8 cellular contexts compared by ENCODE assay signal in the genomic region with DNA sequence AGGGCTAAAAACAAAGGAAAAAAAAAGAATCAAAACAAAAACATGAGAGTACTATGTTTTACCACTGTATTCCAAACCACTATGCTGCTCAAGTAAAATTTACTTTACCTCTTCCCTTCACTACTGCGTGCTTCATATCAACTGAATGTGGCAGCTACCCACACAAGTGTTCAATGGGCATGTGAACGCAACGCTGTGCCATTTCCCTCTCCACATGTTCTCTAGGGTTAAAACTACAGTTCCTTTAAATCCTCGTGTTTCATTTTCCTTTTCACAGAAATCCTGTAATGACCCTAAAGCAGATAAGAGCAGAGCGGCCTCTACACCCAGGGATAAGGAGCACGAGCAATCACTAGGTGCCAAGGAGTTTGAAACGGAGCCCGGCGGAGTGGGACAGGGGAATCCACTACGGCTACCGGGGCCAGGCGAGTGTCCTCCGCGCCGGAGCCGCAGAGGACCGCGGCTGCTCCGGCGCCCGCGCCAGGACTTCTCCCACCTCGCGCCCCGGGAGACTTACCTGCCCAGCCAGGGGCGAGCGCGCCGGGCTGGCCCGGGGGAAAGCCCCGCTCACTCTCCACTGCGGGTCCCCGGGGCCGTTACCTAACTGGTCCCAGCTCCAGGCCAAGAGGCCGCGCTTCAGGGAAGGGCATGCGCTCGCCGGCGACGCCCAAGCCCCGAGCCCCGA. TPM values are rescaled to one million over a fixed set of nuclear protein-coding genes. Genes with fewer than 3 reads are reported as not detected.
DNase-seq lines count a peak whose midpoint lies in the region; ATAC-seq and TF ChIP-seq lines count a peak whose summit lies in the region.

No MANE protein-coding gene starts in this region.

- H3K4me3 Mint-ChIP-seq in activated T-helper 17 cell treated with anti-CD3 and anti-CD28 coated beads, Interleukin-2, amount 50 U/mL, for 72 hours = peak overlapping the region; percentile 95
- H3K4me3 Mint-ChIP-seq in natural killer cell = peak overlapping the region; percentile 91

- no peaks in the 10 kb centered on the region for H3K9me3 Mint-ChIP-seq in activated T-helper 17 cell treated with anti-CD3 and anti-CD28 coated beads, Interleukin-2, amount 50 U/mL, for 72 hours
- H3K9me3 Mint-ChIP-seq in natural killer cell = no peaks in the 10 kb centered on the region

- H3K4me1 Mint-ChIP-seq in activated T-helper 17 cell treated with anti-CD3 and anti-CD28 coated beads, Interleukin-2, amount 50 U/mL, for 72 hours = peaks cover 25% of the 10 kb centered on the region
- H3K4me1 Mint-ChIP-seq in natural killer cell = peaks cover 28% of the 10 kb centered on the region in 2 donors

- H3K27me3 ChIP-seq in NT2/D1 (ENCODE audit: insufficient read depth, insufficient read length) = no peaks in the 10 kb centered on the region
- H3K27me3 ChIP-seq in subcutaneous abdominal adipose tissue (ENCODE audit: control insufficient read depth in 5 of 5, insufficient read depth in 4 of 5, low read length in 5 of 5) = no peaks in the 10 kb centered on the region

- peak overlapping the region; percentile 85 for H3K27ac Mint-ChIP-seq in activated T-helper 17 cell treated with anti-CD3 and anti-CD28 coated beads, Interleukin-2, amount 50 U/mL, for 72 hours
- H3K27ac Mint-ChIP-seq in natural killer cell = peak overlapping the region; percentile 76 to 95

- no peaks in the 10 kb centered on the region for H3K27me3 Mint-ChIP-seq in activated T-helper 17 cell treated with anti-CD3 and anti-CD28 coated beads, Interleukin-2, amount 50 U/mL, for 72 hours
- H3K27me3 Mint-ChIP-seq in natural killer cell (ENCODE audit: low read depth in 2 of 2) = no peaks in the 10 kb centered on the region

- H3K4me1 ChIP-seq in NT2/D1 (ENCODE audit: insufficient read depth, insufficient read length) = no peaks in the 10 kb centered on the region
- peaks cover 5 to 38% (median 30%) of the 10 kb centered on the region in 5 donors for H3K4me1 ChIP-seq in subcutaneous abdominal adipose tissue (ENCODE audit: control insufficient read depth in 5 of 5, insufficient read depth in 5 of 5, low read length in 5 of 5)

- H3K36me3 ChIP-seq in NT2/D1 (ENCODE audit: insufficient read depth, insufficient read length, low read length) (peaks cover 4% of the 10 kb centered on the region), subcutaneous abdominal adipose tissue (ENCODE audit: control insufficient read depth in 5 of 5, insufficient read depth in 5 of 5, low read length in 5 of 5) (peaks cover 0 to 6% (median 0%) of the 10 kb centered on the region in 5 donors)

- DNase-seq in SKM-1 (lab: John Stamatoyannopoulos, UW; ENCODE audit: unreplicated experiment) (peak; percentile 10), SKM-1 treated with dmso at 0.1 percent for 144 hours (lab: John Stamatoyannopoulos, UW; ENCODE audit: unreplicated experiment) (no peak), NT2/D1 (ENCODE audit: low read depth, low spot score) (no peak), fibroblast of peridontal ligament (ENCODE audit: extremely low read depth) (peak; percentile 65), natural killer cell (peak; percentile 53)

- no peak for TF ChIP-seq CTCF in natural killer cell (IDR thresholded peaks at IDR 0.05)

- peak overlapping the region; percentile 83 for H3K4me3 ChIP-seq in NT2/D1 (ENCODE audit: insufficient read length, low read depth)
- H3K4me3 ChIP-seq in subcutaneous abdominal adipose tissue (ENCODE audit: low read depth in 1 of 5, low read length in 5 of 5) = peak overlapping the region; percentile 74 to 99 (median 78)

- H3K36me3 Mint-ChIP-seq in activated T-helper 17 cell treated with anti-CD3 and anti-CD28 coated beads, Interleukin-2, amount 50 U/mL, for 72 hours (ENCODE audit: low read depth) = peaks cover 65% of the 10 kb centered on the region
- no peaks in the 10 kb centered on the region for H3K36me3 Mint-ChIP-seq in natural killer cell

- intact Hi-C loops in natural killer cell (cut with micrococcal nuclease) = loop anchor here (2.0 to 10.0 kb wide), 5 partner anchors 169 to 1461 kb away; a partner anchor contains a TSS

- peak; percentile 1 for ATAC-seq in HG03342 (IDR thresholded peaks at IDR 0.05; ENCODE audit: unreplicated experiment)
- peak; percentile 5 for ATAC-seq in activated T-helper 17 cell treated with anti-CD3 and anti-CD28 coated beads, Interleukin-2, amount 50 U/mL, for 72 hours (replicated peaks)
- ATAC-seq in natural killer cell = peak; percentile 10 to 13 (median 11)

- H3K9ac ChIP-seq in NT2/D1 (ENCODE audit: insufficient read length, low read depth) = peak overlapping the region; percentile 87
- peak overlapping the region; percentile 82 to 98 (median 98) for H3K9ac ChIP-seq in subcutaneous abdominal adipose tissue (ENCODE audit: low read length in 5 of 5)

- H3K9me3 ChIP-seq in NT2/D1 (ENCODE audit: insufficient read depth, low read length) = no peaks in the 10 kb centered on the region
- no peaks in the 10 kb centered on the region for H3K9me3 ChIP-seq in subcutaneous abdominal adipose tissue (ENCODE audit: control insufficient read depth in 5 of 5, low read length in 5 of 5)

- peak overlapping the region; percentile 97 for H3K27ac ChIP-seq in subcutaneous abdominal adipose tissue (ENCODE audit: low read depth, low read length)

RNA-seq across cellular contexts. Expression of a gene that starts 0.8 kb away (rescaled TPM):
- total RNA-seq in activated T-helper 17 cell treated with anti-CD3 and anti-CD28 coated beads, Interleukin-2, amount 50 U/mL, for 72 hours = 100 to 1,000 TPM; 296 to 469 TPM
- 100 to 1,000 TPM; 194 to 414 (median 270) TPM for total RNA-seq in natural killer cell

Comparison
In these comparisons a context has a peak if more than half of its experiments do, and no peak if none do; other contexts are left out.
1. DNase-seq: peak in SKM-1 (single experiment), fibroblast of peridontal ligament (single experiment) and natural killer cell (single experiment); none in SKM-1 treated with dmso at 0.1 percent for 144 hours (single experiment) and NT2/D1 (single experiment).
2. Peak in every context shown above with its lines, with median percentiles within 50 percentile points of each other: ATAC-seq.